ENCODE assay signal across 16 cellular contexts in genomic region chr3:59381282-59381681, GRCh38.
DNase-seq lines count a peak whose midpoint lies in the region; ATAC-seq and TF ChIP-seq lines count a peak whose summit lies in the region.
"Had no signal": no experiment of that assay in that cellular context is flagged by ENCODE, and none has a peak within 500 bp of the region (broad histone marks: within the 10 kb centered on the region; RNA-seq: fewer than 3 reads in every experiment).

No MANE protein-coding gene starts in this region.

- no peaks in the 10 kb centered on the region for H3K27me3 Mint-ChIP-seq in HFFc6 (ENCODE audit: insufficient read depth)
- H3K27me3 Mint-ChIP-seq: activated naive CD8-positive, alpha-beta T cell treated with anti-CD3 and anti-CD28 coated beads, Interleukin-2, amount 10 ng/mL, durations not matched to agents 7 days and 5 days; dendritic cell treated with granulocyte-macrophage colony-stimulating factor and Interleukin-4, amounts not matched to agents 40 ng/mL and 50 ng/mL, for 4 days had no signal

- no peaks in the 10 kb centered on the region for H3K4me1 Mint-ChIP-seq in HFFc6 (ENCODE audit: low read depth)

- peak; percentile 44 for DNase-seq in GM06990 (ENCODE audit: extremely low read depth, insufficient read length)
- no peak for DNase-seq in dermis blood vessel endothelial cell
- no peak for DNase-seq in epidermal melanocyte (ENCODE audit: insufficient read length, low spot score)
- no peak for DNase-seq in hypothalamus (lab: John Stamatoyannopoulos, UW)
- no peak for DNase-seq in HFFc6
- DNase-seq: activated CD4-positive, alpha-beta T cell treated with anti-CD3 and anti-CD28 coated beads for 48 hours; activated naive CD8-positive, alpha-beta T cell treated with anti-CD3 and anti-CD28 coated beads, Interleukin-2, amount 10 ng/mL, durations not matched to agents 7 days and 5 days; NCI-H1694; right cardiac atrium; tibial artery had no signal

- no peak overlapping the region for H3K4me3 Mint-ChIP-seq in HFFc6
- H3K4me3 Mint-ChIP-seq: activated naive CD8-positive, alpha-beta T cell treated with anti-CD3 and anti-CD28 coated beads, Interleukin-2, amount 10 ng/mL, durations not matched to agents 7 days and 5 days; dendritic cell treated with granulocyte-macrophage colony-stimulating factor and Interleukin-4, amounts not matched to agents 40 ng/mL and 50 ng/mL, for 4 days had no signal

- no peak for TF ChIP-seq CTCF in GM06990 (IDR thresholded peaks at IDR 0.05; ENCODE audit: insufficient read depth, low read length, poor library complexity, severe bottlenecking)
- TF ChIP-seq CTCF in HFFc6 (IDR thresholded peaks at IDR 0.05), result no peak

- H3K36me3 Mint-ChIP-seq in HFFc6 (ENCODE audit: low read depth), result no peaks in the 10 kb centered on the region
- H3K36me3 Mint-ChIP-seq: activated naive CD8-positive, alpha-beta T cell treated with anti-CD3 and anti-CD28 coated beads, Interleukin-2, amount 10 ng/mL, durations not matched to agents 7 days and 5 days had no signal

- H3K27ac Mint-ChIP-seq in HFFc6, result no peak overlapping the region
- H3K27ac Mint-ChIP-seq: activated naive CD8-positive, alpha-beta T cell treated with anti-CD3 and anti-CD28 coated beads, Interleukin-2, amount 10 ng/mL, durations not matched to agents 7 days and 5 days; dendritic cell treated with granulocyte-macrophage colony-stimulating factor and Interleukin-4, amounts not matched to agents 40 ng/mL and 50 ng/mL, for 4 days had no signal

- no peaks in the 10 kb centered on the region for H3K36me3 ChIP-seq in GM06990 (ENCODE audit: control insufficient read depth, insufficient read depth, low read length)
- H3K36me3 ChIP-seq: tibial artery had no signal

- no peaks in the 10 kb centered on the region; the same call in 1 of the 2 replicates for H3K9me3 Mint-ChIP-seq in HFFc6

- no peak overlapping the region for H3K4me3 ChIP-seq in GM06990 (replicated peaks; ENCODE audit: low read depth, low read length)
- H3K4me3 ChIP-seq: SK-N-MC, tibial artery had no signal

- ATAC-seq in GM18907 (IDR thresholded peaks at IDR 0.05; ENCODE audit: unreplicated experiment), result peak; percentile 53
- ATAC-seq in GM21737 (IDR thresholded peaks at IDR 0.05; ENCODE audit: unreplicated experiment), result peak; percentile 58
- ATAC-seq in HG03175 (IDR thresholded peaks at IDR 0.05; ENCODE audit: unreplicated experiment), result peak; percentile 68
- ATAC-seq: HepG2 had no signal

- H3K27me3 ChIP-seq in GM06990 (replicated peaks; ENCODE audit: control insufficient read depth, insufficient read depth, low read length), result no peaks in the 10 kb centered on the region
- H3K27me3 ChIP-seq: tibial artery had no signal
